Comparison of ENCODE assay signal across 12 cellular contexts in genomic region chr12:90065301-90065801, GRCh38.
DNase-seq lines count a peak whose midpoint lies in the region; ATAC-seq lines count a peak whose summit lies in the region.
"Had no signal": no experiment of that assay in that cellular context is flagged by ENCODE, and none has a peak within 500 bp of the region (broad histone marks: within the 10 kb centered on the region; RNA-seq: fewer than 3 reads in every experiment).

No MANE protein-coding gene starts in this region.

- no peaks in the 10 kb centered on the region for H3K36me3 ChIP-seq in H7 (replicated peaks; ENCODE audit: control insufficient read depth, insufficient read depth, low read length)

- no peak overlapping the region for H3K4me3 Mint-ChIP-seq in stimulated activated naive B cell treated with anti-CD40 and anti-IgM and Interleukin-4, amounts not matched to agents 10 μg/mL and 1 μg/mL and 100 μg/mL, for 72 hours
- H3K4me3 Mint-ChIP-seq: activated CD8-positive, alpha-beta memory T cell treated with anti-CD3 and anti-CD28 coated beads, Interleukin-2, amount 10 ng/mL, durations not matched to agents 7 days and 5 days had no signal

- peak; percentile 33 to 39 for ATAC-seq in stimulated activated naive B cell treated with anti-CD40 and anti-IgM and Interleukin-4, amounts not matched to agents 10 μg/mL and 1 μg/mL and 100 μg/mL, for 72 hours (replicated peaks)
- no peak for ATAC-seq in GM21515 (IDR thresholded peaks at IDR 0.05; ENCODE audit: unreplicated experiment)
- ATAC-seq in HG03439 (IDR thresholded peaks at IDR 0.05; ENCODE audit: unreplicated experiment): no peak
- ATAC-seq: activated CD8-positive, alpha-beta memory T cell treated with anti-CD3 and anti-CD28 coated beads, Interleukin-2, amount 10 ng/mL, durations not matched to agents 7 days and 5 days had no signal

- no peak overlapping the region for H3K4me3 ChIP-seq in H7 (ENCODE audit: insufficient read depth, low read depth, low read length)
- H3K4me3 ChIP-seq: PC-9 had no signal

- no peaks in the 10 kb centered on the region for H3K27me3 ChIP-seq in H7 (ENCODE audit: control insufficient read depth, insufficient read depth, low read length)

- peaks cover 1 to 9% of the 10 kb centered on the region in 2 donors for H3K9me3 Mint-ChIP-seq in stimulated activated naive B cell treated with anti-CD40 and anti-IgM and Interleukin-4, amounts not matched to agents 10 μg/mL and 1 μg/mL and 100 μg/mL, for 72 hours

- peaks cover 6 to 12% of the 10 kb centered on the region in 2 donors for H3K36me3 Mint-ChIP-seq in stimulated activated naive B cell treated with anti-CD40 and anti-IgM and Interleukin-4, amounts not matched to agents 10 μg/mL and 1 μg/mL and 100 μg/mL, for 72 hours
- H3K36me3 Mint-ChIP-seq: activated CD8-positive, alpha-beta memory T cell treated with anti-CD3 and anti-CD28 coated beads, Interleukin-2, amount 10 ng/mL, durations not matched to agents 7 days and 5 days had no signal

- DNase-seq in NCI-H1417 (lab: John Stamatoyannopoulos, UW) (peak; percentile 26 to 81 (median 36)), NCI-H1417 treated with DMSO at 0.1 percent for 48 hours (lab: John Stamatoyannopoulos, UW) (no peak), NCI-H446 treated with DMSO at 0.1 percent for 48 hours (lab: John Stamatoyannopoulos, UW) (peak; percentile 62), cerebellum (ENCODE audit: low spot score) (peak; percentile 6), H7 (no peak)
- DNase-seq in stimulated activated naive B cell treated with anti-CD40 and anti-IgM and Interleukin-4, amounts not matched to agents 10 μg/mL and 1 μg/mL and 100 μg/mL, for 72 hours: no peak
- DNase-seq: activated CD8-positive, alpha-beta memory T cell treated with anti-CD3 and anti-CD28 coated beads, Interleukin-2, amount 10 ng/mL, durations not matched to agents 7 days and 5 days; PC-9; stimulated activated CD4-positive, alpha-beta T cell treated with anti-CD3 and anti-CD28 coated beads, Interleukin-4, amount 100 ng/mL, for 4 hours; T-helper 9 cell had no signal

- H3K27ac Mint-ChIP-seq in stimulated activated naive B cell treated with anti-CD40 and anti-IgM and Interleukin-4, amounts not matched to agents 10 μg/mL and 1 μg/mL and 100 μg/mL, for 72 hours: no peak overlapping the region
- H3K27ac Mint-ChIP-seq: activated CD8-positive, alpha-beta memory T cell treated with anti-CD3 and anti-CD28 coated beads, Interleukin-2, amount 10 ng/mL, durations not matched to agents 7 days and 5 days had no signal

- peaks cover 5 to 8% of the 10 kb centered on the region in 2 donors for H3K4me1 Mint-ChIP-seq in stimulated activated naive B cell treated with anti-CD40 and anti-IgM and Interleukin-4, amounts not matched to agents 10 μg/mL and 1 μg/mL and 100 μg/mL, for 72 hours

- H3K27me3 Mint-ChIP-seq in stimulated activated naive B cell treated with anti-CD40 and anti-IgM and Interleukin-4, amounts not matched to agents 10 μg/mL and 1 μg/mL and 100 μg/mL, for 72 hours: no peaks in the 10 kb centered on the region

Comparison
In these comparisons a context has a peak if more than half of its experiments do, and no peak if none do; other contexts are left out.
1. DNase-seq: peak in NCI-H1417 (3 of 3), NCI-H446 treated with DMSO at 0.1 percent for 48 hours (single experiment) and cerebellum (single experiment); none in NCI-H1417 treated with DMSO at 0.1 percent for 48 hours (single experiment), stimulated activated naive B cell treated with anti-CD40 and anti-IgM and Interleukin-4, amounts not matched to agents 10 μg/mL and 1 μg/mL and 100 μg/mL, for 72 hours (single experiment) and H7 (single experiment).
2. ATAC-seq: peak in stimulated activated naive B cell treated with anti-CD40 and anti-IgM and Interleukin-4, amounts not matched to agents 10 μg/mL and 1 μg/mL and 100 μg/mL, for 72 hours (2 of 2); none in GM21515 (single experiment) and HG03439 (single experiment).